1 cellular context compared by ENCODE assay signal in the genomic region with DNA sequence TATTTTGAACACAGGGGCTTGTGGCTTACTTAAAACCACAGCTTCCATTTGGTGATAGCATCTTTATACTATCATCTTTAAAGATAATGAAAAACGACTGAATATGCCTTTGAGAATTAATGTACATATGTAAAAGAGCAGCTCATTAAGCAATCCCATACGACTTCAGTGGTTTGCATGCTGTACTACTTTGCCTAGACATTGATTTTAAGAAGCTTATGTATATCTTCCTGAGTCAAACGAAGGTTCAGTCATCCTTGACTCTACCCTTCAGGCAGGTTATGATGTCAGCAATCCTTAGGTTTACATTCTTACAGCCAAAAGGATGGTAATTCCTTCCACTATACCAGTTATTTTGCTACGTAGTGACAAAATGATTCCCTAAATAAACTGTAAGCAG.
TF ChIP-seq lines count a peak whose summit lies in the region.

No MANE protein-coding gene starts in this region.

TF ChIP-seq in GM23338, 12 proteins besides CTCF, POLR2A, EP300 and RAD21:
- TF ChIP-seq EZH2 (IDR thresholded peaks at IDR 0.05; ENCODE audit: low read depth, unreplicated experiment): no peak
- TF ChIP-seq, protein P1, sequence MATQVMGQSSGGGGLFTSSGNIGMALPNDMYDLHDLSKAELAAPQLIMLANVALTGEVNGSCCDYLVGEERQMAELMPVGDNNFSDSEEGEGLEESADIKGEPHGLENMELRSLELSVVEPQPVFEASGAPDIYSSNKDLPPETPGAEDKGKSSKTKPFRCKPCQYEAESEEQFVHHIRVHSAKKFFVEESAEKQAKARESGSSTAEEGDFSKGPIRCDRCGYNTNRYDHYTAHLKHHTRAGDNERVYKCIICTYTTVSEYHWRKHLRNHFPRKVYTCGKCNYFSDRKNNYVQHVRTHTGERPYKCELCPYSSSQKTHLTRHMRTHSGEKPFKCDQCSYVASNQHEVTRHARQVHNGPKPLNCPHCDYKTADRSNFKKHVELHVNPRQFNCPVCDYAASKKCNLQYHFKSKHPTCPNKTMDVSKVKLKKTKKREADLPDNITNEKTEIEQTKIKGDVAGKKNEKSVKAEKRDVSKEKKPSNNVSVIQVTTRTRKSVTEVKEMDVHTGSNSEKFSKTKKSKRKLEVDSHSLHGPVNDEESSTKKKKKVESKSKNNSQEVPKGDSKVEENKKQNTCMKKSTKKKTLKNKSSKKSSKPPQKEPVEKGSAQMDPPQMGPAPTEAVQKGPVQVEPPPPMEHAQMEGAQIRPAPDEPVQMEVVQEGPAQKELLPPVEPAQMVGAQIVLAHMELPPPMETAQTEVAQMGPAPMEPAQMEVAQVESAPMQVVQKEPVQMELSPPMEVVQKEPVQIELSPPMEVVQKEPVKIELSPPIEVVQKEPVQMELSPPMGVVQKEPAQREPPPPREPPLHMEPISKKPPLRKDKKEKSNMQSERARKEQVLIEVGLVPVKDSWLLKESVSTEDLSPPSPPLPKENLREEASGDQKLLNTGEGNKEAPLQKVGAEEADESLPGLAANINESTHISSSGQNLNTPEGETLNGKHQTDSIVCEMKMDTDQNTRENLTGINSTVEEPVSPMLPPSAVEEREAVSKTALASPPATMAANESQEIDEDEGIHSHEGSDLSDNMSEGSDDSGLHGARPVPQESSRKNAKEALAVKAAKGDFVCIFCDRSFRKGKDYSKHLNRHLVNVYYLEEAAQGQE (IDR thresholded peaks at IDR 0.05; ENCODE audit: unreplicated experiment): no peak
- no peak for TF ChIP-seq ZNF331 (CRISPR knock-in tag; IDR thresholded peaks at IDR 0.05; ENCODE audit: low read depth)
- TF ChIP-seq POLR2AphosphoS5 (IDR thresholded peaks at IDR 0.05; ENCODE audit: low read depth): no peak
- no peak for TF ChIP-seq NANOG (IDR thresholded peaks at IDR 0.05; ENCODE audit: borderline replicate concordance)
- TF ChIP-seq, protein P2, sequence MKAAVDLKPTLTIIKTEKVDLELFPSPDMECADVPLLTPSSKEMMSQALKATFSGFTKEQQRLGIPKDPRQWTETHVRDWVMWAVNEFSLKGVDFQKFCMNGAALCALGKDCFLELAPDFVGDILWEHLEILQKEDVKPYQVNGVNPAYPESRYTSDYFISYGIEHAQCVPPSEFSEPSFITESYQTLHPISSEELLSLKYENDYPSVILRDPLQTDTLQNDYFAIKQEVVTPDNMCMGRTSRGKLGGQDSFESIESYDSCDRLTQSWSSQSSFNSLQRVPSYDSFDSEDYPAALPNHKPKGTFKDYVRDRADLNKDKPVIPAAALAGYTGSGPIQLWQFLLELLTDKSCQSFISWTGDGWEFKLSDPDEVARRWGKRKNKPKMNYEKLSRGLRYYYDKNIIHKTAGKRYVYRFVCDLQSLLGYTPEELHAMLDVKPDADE (IDR thresholded peaks at IDR 0.05): no peak
- no peak for TF ChIP-seq CREB1 (CRISPR knock-in tag; IDR thresholded peaks at IDR 0.05; ENCODE audit: low read depth)
- no peak for TF ChIP-seq EZH2phosphoT487 (IDR thresholded peaks at IDR 0.05; ENCODE audit: unreplicated experiment)
